In the genomic region with DNA sequence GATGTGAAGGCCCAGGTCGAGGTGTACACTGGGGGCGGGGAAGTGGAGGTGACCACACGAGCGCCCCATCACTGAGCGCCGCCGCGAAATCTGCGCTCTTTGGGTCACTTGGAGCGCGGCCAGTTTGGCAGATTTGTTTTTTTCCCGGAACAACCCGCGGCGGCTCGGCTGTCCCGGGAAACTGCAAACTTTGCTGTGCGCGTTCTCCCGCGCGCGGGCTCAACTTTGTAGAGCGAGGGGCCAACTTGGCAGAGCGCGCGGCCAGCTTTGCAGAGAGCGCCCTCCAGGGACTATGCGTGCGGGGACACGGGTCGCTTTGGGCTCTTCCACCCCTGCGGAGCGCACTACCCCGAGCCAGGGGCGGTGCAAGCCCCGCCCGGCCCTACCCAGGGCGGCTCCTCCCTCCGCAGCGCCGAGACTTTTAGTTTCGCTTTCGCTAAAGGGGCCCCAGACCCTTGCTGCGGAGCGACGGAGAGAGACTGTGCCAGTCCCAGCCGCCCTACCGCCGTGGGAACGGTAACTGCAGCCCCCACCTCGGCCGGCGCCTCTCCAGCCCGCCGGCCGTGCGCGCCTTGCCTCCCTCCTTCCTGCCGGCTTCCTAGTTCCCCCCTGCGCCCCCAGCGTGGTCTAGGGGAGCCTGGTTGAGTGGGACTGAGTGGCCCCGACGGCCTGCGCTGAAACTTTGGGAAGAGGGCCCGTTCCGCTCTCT, we compare ENCODE assay signal across 1 cellular context.
TF ChIP-seq lines count a peak whose summit lies in the region.

A gene (plus strand): TSS at position 450 of the 709 bp plus-strand sequence. CDS start 17,582 bp downstream, outside the sequence.

TF ChIP-seq in HCT116, 20 proteins besides CTCF, POLR2A, EP300 and RAD21 (continued from another document):
- TF ChIP-seq, protein P1, sequence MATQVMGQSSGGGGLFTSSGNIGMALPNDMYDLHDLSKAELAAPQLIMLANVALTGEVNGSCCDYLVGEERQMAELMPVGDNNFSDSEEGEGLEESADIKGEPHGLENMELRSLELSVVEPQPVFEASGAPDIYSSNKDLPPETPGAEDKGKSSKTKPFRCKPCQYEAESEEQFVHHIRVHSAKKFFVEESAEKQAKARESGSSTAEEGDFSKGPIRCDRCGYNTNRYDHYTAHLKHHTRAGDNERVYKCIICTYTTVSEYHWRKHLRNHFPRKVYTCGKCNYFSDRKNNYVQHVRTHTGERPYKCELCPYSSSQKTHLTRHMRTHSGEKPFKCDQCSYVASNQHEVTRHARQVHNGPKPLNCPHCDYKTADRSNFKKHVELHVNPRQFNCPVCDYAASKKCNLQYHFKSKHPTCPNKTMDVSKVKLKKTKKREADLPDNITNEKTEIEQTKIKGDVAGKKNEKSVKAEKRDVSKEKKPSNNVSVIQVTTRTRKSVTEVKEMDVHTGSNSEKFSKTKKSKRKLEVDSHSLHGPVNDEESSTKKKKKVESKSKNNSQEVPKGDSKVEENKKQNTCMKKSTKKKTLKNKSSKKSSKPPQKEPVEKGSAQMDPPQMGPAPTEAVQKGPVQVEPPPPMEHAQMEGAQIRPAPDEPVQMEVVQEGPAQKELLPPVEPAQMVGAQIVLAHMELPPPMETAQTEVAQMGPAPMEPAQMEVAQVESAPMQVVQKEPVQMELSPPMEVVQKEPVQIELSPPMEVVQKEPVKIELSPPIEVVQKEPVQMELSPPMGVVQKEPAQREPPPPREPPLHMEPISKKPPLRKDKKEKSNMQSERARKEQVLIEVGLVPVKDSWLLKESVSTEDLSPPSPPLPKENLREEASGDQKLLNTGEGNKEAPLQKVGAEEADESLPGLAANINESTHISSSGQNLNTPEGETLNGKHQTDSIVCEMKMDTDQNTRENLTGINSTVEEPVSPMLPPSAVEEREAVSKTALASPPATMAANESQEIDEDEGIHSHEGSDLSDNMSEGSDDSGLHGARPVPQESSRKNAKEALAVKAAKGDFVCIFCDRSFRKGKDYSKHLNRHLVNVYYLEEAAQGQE (IDR thresholded peaks at IDR 0.05; ENCODE audit: low read depth): no peak
- TF ChIP-seq FOSL1 (IDR thresholded peaks at IDR 0.05; ENCODE audit: low read depth) (no peak), TCF7L2 (IDR thresholded peaks at IDR 0.05; ENCODE audit: borderline replicate concordance, extremely low read depth, insufficient read depth, insufficient read length) (peak; percentile 65), SIN3A (IDR thresholded peaks at IDR 0.05; ENCODE audit: low read depth) (peak; percentile 73), ZNF274 (IDR thresholded peaks at IDR 0.05; ENCODE audit: low read depth, low read length) (no peak), EZH2phosphoT487 (IDR thresholded peaks at IDR 0.05; ENCODE audit: borderline replicate concordance) (no peak), SRF (IDR thresholded peaks at IDR 0.05; ENCODE audit: low read depth) (no peak)
- TF ChIP-seq, protein P2, sequence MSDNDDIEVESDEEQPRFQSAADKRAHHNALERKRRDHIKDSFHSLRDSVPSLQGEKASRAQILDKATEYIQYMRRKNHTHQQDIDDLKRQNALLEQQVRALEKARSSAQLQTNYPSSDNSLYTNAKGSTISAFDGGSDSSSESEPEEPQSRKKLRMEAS (IDR thresholded peaks at IDR 0.05): peak; percentile 49
